In genomic region chr9:33263936-33264472, GRCh38 we compare ENCODE assay signal across 1 cellular context.
TF ChIP-seq lines count a peak whose summit lies in the region.

No MANE protein-coding gene starts in this region.

TF ChIP-seq in HepG2, 621 proteins besides CTCF, POLR2A, EP300 and RAD21 (continued from another document and continues in another):
- TF ChIP-seq ZNF407 (CRISPR knock-in tag; IDR thresholded peaks at IDR 0.05; ENCODE audit: not compliant biosample characterization): peak; percentile 28
- TF ChIP-seq ZNF704 (CRISPR knock-in tag; IDR thresholded peaks at IDR 0.05; ENCODE audit: borderline replicate concordance): 0 out of 2 replicates have a peak, but pooled peaks have one; percentile 81
- 0 out of 2 replicates have a peak, but pooled peaks have one; percentile 13 for TF ChIP-seq RXRA (CRISPR knock-in tag; IDR thresholded peaks at IDR 0.05)
- TF ChIP-seq, protein P1, sequence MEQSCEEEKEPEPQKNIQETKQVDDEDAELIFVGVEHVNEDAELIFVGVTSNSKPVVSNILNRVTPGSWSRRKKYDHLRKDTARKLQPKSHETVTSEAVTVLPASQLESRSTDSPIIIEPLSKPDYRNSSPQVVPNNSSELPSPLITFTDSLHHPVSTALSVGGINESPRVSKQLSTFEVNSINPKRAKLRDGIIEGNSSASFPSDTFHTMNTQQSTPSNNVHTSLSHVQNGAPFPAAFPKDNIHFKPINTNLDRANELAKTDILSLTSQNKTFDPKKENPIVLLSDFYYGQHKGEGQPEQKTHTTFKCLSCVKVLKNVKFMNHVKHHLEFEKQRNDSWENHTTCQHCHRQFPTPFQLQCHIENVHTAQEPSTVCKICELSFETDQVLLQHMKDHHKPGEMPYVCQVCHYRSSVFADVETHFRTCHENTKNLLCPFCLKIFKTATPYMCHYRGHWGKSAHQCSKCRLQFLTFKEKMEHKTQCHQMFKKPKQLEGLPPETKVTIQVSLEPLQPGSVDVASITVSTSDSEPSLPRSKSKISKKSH (CRISPR knock-in tag; IDR thresholded peaks at IDR 0.05; ENCODE audit: borderline replicate concordance): peak; percentile 65; the same call in 1 of the 2 replicates
- TF ChIP-seq ZNF709 (CRISPR knock-in tag; IDR thresholded peaks at IDR 0.05): peak; percentile 83
- peak; percentile 21; the same call in 1 of the 2 replicates for TF ChIP-seq E2F1 (CRISPR knock-in tag; IDR thresholded peaks at IDR 0.05)
- TF ChIP-seq ZNF792 (CRISPR knock-in tag; IDR thresholded peaks at IDR 0.05): 0 out of 2 replicates have a peak, but pooled peaks have one; percentile 14
- 0 out of 2 replicates have a peak, but pooled peaks have one; percentile 71 for TF ChIP-seq BRCA1 (CRISPR knock-in tag; IDR thresholded peaks at IDR 0.05)
- 0 out of 2 replicates have a peak, but pooled peaks have one; percentile 15 for TF ChIP-seq ZNF232 (CRISPR knock-in tag; IDR thresholded peaks at IDR 0.05; ENCODE audit: borderline replicate concordance)
- TF ChIP-seq ZNF121 (CRISPR knock-in tag; IDR thresholded peaks at IDR 0.05): no peak
- TF ChIP-seq ZNF607 (CRISPR knock-in tag; IDR thresholded peaks at IDR 0.05; ENCODE audit: borderline replicate concordance): 0 out of 2 replicates have a peak, but pooled peaks have one; percentile 31
- TF ChIP-seq ZNF687 (CRISPR knock-in tag; IDR thresholded peaks at IDR 0.05): peak; percentile 59; the same call in 1 of the 2 replicates
- TF ChIP-seq ZNF317 (CRISPR knock-in tag; IDR thresholded peaks at IDR 0.05): peak; percentile 61; the same call in 1 of the 2 replicates
- TF ChIP-seq, protein P2, sequence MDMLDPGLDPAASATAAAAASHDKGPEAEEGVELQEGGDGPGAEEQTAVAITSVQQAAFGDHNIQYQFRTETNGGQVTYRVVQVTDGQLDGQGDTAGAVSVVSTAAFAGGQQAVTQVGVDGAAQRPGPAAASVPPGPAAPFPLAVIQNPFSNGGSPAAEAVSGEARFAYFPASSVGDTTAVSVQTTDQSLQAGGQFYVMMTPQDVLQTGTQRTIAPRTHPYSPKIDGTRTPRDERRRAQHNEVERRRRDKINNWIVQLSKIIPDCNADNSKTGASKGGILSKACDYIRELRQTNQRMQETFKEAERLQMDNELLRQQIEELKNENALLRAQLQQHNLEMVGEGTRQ (IDR thresholded peaks at IDR 0.05; ENCODE audit: low read depth, low read length): peak; percentile 39; the same call in 1 of the 2 replicates
- TF ChIP-seq, protein P2 (CRISPR knock-in tag; IDR thresholded peaks at IDR 0.05; ENCODE audit: borderline replicate concordance): peak; percentile 68; the same call in 1 of the 2 replicates
- TF ChIP-seq, protein P3, sequence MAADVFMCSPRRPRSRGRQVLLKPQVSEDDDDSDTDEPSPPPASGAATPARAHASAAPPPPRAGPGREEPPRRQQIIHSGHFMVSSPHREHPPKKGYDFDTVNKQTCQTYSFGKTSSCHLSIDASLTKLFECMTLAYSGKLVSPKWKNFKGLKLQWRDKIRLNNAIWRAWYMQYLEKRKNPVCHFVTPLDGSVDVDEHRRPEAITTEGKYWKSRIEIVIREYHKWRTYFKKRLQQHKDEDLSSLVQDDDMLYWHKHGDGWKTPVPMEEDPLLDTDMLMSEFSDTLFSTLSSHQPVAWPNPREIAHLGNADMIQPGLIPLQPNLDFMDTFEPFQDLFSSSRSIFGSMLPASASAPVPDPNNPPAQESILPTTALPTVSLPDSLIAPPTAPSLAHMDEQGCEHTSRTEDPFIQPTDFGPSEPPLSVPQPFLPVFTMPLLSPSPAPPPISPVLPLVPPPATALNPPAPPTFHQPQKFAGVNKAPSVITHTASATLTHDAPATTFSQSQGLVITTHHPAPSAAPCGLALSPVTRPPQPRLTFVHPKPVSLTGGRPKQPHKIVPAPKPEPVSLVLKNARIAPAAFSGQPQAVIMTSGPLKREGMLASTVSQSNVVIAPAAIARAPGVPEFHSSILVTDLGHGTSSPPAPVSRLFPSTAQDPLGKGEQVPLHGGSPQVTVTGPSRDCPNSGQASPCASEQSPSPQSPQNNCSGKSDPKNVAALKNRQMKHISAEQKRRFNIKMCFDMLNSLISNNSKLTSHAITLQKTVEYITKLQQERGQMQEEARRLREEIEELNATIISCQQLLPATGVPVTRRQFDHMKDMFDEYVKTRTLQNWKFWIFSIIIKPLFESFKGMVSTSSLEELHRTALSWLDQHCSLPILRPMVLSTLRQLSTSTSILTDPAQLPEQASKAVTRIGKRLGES (CRISPR knock-in tag; IDR thresholded peaks at IDR 0.05; ENCODE audit: borderline replicate concordance): no peak
- TF ChIP-seq ZSCAN29 (CRISPR knock-in tag; conservative IDR thresholded peaks at IDR 0.05): peak; percentile 13; the same call in 1 of the 2 replicates
- no peak for TF ChIP-seq ZBTB7A (CRISPR knock-in tag; IDR thresholded peaks at IDR 0.05)
- peak; percentile 54; the same call in 1 of the 2 replicates for TF ChIP-seq ZNF816 (CRISPR knock-in tag; IDR thresholded peaks at IDR 0.05; ENCODE audit: borderline replicate concordance)
- TF ChIP-seq SNAPC4 (CRISPR knock-in tag; IDR thresholded peaks at IDR 0.05): 0 out of 2 replicates have a peak, but pooled peaks have one; percentile 29
